In the genomic region with DNA sequence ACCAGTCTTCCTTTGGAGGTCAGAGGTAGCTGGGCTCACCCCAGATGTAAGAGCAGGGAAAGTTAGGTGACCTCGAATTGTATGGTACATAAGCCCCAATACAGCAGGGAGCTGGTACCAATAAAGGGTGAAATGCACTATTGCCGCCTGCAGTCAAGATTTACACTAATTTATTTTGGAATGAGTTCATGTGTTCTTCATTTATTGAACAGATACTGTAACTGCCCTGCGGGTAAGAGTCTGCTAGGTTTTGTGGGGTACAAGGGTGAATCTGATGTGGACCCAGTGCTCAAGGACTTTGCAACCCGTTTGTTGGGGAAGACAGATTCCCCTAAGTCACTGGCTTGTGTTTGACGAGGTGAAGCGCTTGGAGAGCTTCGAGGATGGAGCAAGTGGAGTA, we compare ENCODE assay signal across 1 cellular context.
TF ChIP-seq lines count a peak whose summit lies in the region.

No MANE protein-coding gene starts in this region.

TF ChIP-seq in WTC11, 78 proteins besides CTCF, POLR2A, EP300 and RAD21 (continued from another document):
- TF ChIP-seq, protein P1, sequence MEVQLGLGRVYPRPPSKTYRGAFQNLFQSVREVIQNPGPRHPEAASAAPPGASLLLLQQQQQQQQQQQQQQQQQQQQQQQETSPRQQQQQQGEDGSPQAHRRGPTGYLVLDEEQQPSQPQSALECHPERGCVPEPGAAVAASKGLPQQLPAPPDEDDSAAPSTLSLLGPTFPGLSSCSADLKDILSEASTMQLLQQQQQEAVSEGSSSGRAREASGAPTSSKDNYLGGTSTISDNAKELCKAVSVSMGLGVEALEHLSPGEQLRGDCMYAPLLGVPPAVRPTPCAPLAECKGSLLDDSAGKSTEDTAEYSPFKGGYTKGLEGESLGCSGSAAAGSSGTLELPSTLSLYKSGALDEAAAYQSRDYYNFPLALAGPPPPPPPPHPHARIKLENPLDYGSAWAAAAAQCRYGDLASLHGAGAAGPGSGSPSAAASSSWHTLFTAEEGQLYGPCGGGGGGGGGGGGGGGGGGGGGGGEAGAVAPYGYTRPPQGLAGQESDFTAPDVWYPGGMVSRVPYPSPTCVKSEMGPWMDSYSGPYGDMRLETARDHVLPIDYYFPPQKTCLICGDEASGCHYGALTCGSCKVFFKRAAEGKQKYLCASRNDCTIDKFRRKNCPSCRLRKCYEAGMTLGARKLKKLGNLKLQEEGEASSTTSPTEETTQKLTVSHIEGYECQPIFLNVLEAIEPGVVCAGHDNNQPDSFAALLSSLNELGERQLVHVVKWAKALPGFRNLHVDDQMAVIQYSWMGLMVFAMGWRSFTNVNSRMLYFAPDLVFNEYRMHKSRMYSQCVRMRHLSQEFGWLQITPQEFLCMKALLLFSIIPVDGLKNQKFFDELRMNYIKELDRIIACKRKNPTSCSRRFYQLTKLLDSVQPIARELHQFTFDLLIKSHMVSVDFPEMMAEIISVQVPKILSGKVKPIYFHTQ (CRISPR knock-in tag; IDR thresholded peaks at IDR 0.05) = no peak
- TF ChIP-seq, protein P2, sequence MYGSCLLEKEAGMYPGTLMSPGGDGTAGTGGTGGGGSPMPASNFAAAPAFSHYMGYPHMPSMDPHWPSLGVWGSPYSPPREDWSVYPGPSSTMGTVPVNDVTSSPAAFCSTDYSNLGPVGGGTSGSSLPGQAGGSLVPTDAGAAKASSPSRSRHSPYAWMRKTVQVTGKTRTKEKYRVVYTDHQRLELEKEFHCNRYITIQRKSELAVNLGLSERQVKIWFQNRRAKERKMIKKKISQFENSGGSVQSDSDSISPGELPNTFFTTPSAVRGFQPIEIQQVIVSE (CRISPR knock-in tag; IDR thresholded peaks at IDR 0.05; ENCODE audit: borderline replicate concordance) = no peak
- TF ChIP-seq SMAD3 (CRISPR knock-in tag; IDR thresholded peaks at IDR 0.05; ENCODE audit: borderline replicate concordance) (no peak), ZNF416 (CRISPR knock-in tag; IDR thresholded peaks at IDR 0.05) (no peak), CREB1 (CRISPR knock-in tag; IDR thresholded peaks at IDR 0.05) (no peak), GABPB1 (CRISPR knock-in tag; IDR thresholded peaks at IDR 0.05) (no peak), OVOL2 (CRISPR knock-in tag; IDR thresholded peaks at IDR 0.05; ENCODE audit: borderline replicate concordance) (no peak), ETV6 (CRISPR knock-in tag; IDR thresholded peaks at IDR 0.05) (no peak)
- TF ChIP-seq, protein P3, sequence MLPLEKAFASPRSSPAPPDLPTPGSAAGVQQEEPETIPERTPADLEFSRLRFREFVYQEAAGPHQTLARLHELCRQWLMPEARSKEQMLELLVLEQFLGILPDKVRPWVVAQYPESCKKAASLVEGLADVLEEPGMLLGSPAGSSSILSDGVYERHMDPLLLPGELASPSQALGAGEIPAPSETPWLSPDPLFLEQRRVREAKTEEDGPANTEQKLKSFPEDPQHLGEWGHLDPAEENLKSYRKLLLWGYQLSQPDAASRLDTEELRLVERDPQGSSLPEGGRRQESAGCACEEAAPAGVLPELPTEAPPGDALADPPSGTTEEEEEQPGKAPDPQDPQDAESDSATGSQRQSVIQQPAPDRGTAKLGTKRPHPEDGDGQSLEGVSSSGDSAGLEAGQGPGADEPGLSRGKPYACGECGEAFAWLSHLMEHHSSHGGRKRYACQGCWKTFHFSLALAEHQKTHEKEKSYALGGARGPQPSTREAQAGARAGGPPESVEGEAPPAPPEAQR (CRISPR knock-in tag; IDR thresholded peaks at IDR 0.05) = no peak
- TF ChIP-seq, protein P4, sequence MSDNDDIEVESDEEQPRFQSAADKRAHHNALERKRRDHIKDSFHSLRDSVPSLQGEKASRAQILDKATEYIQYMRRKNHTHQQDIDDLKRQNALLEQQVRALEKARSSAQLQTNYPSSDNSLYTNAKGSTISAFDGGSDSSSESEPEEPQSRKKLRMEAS (CRISPR knock-in tag; IDR thresholded peaks at IDR 0.05) = no peak
- TF ChIP-seq, protein P5, sequence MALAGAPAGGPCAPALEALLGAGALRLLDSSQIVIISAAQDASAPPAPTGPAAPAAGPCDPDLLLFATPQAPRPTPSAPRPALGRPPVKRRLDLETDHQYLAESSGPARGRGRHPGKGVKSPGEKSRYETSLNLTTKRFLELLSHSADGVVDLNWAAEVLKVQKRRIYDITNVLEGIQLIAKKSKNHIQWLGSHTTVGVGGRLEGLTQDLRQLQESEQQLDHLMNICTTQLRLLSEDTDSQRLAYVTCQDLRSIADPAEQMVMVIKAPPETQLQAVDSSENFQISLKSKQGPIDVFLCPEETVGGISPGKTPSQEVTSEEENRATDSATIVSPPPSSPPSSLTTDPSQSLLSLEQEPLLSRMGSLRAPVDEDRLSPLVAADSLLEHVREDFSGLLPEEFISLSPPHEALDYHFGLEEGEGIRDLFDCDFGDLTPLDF (CRISPR knock-in tag; IDR thresholded peaks at IDR 0.05) = no peak
